Comparison of ENCODE assay signal across 14 cellular contexts in the genomic region with DNA sequence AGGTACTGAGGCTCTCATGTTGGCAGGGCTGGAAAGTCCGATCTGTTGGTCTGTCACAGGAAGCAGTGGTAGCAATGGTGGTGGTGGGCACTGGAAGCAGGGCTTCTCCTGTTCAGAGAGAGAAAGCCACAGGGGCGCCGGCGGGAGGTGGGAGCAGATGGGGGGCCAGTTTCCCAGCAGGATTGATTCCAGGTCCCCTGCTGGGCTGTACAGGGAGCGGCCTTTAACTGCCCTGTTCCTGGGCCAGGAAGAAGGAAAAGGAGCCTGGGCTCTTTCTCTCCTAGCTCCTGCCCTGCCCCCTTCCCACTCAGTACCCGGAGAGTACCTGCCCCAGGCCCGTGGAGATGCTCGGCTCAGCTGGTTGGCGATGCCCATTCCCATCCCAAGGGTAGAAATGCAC.
"Had no signal": no experiment of that assay in that cellular context is flagged by ENCODE, and none has a peak within 500 bp of the region (broad histone marks: within the 10 kb centered on the region; RNA-seq: fewer than 3 reads in every experiment).

No MANE protein-coding gene starts in this region.

- H3K9me3 Mint-ChIP-seq: activated T-cell treated with anti-CD3 and anti-CD28 coated beads, Interleukin-2, amount 50 U/mL, for 4 hours; T-helper 2 cell treated with Interferon-gamma antibody and Interleukin-4, amounts not matched to agents 5 μg/mL and 100 μg/mL, for 36 hours had no signal

- H3K36me3 Mint-ChIP-seq: activated CD8-positive, alpha-beta memory T cell treated with anti-CD3 and anti-CD28 coated beads, Interleukin-2, amount 10 ng/mL, durations not matched to agents 7 days and 5 days had no signal

- ATAC-seq: activated CD8-positive, alpha-beta memory T cell treated with anti-CD3 and anti-CD28 coated beads, Interleukin-2, amount 10 ng/mL, durations not matched to agents 7 days and 5 days; activated T-cell treated with anti-CD3 and anti-CD28 coated beads, Interleukin-2, amount 50 U/mL, for 4 hours; left cardiac atrium; right cardiac atrium had no signal

- H3K4me3 ChIP-seq: esophagus muscularis mucosa had no signal

- H3K27me3 ChIP-seq: esophagus muscularis mucosa had no signal

- H3K27ac ChIP-seq: neutrophil had no signal

- H3K36me3 ChIP-seq: esophagus muscularis mucosa, neutrophil had no signal

- DNase-seq: activated CD4-positive, alpha-beta T cell treated with anti-CD3 and anti-CD28 coated beads, Interleukin-2, amount 50 U/mL, for 4 hours; activated CD4-positive, CD25-positive, alpha-beta regulatory T cell treated with anti-CD3 and anti-CD28 coated beads, Interleukin-2, amount 50 U/mL, for 72 hours; activated CD8-positive, alpha-beta memory T cell treated with anti-CD3 and anti-CD28 coated beads, Interleukin-2, amount 10 ng/mL, durations not matched to agents 7 days and 5 days; activated T-cell treated with anti-CD3 and anti-CD28 coated beads, Interleukin-2, amount 50 U/mL, for 4 hours; aorta; hypothalamus; left cardiac atrium; mammary epithelial cell; stimulated activated CD4-positive, alpha-beta T cell treated with anti-CD3 and anti-CD28 coated beads, Interleukin-2, amount 100 ng/mL, for 24 hours; stimulated activated naive CD4-positive, alpha-beta T cell treated with Interleukin-2 at 50 U/mL for 16 hours had no signal

- H3K27ac Mint-ChIP-seq: activated CD8-positive, alpha-beta memory T cell treated with anti-CD3 and anti-CD28 coated beads, Interleukin-2, amount 10 ng/mL, durations not matched to agents 7 days and 5 days; T-helper 2 cell treated with Interferon-gamma antibody and Interleukin-4, amounts not matched to agents 5 μg/mL and 100 μg/mL, for 36 hours had no signal

- H3K4me3 Mint-ChIP-seq: activated CD8-positive, alpha-beta memory T cell treated with anti-CD3 and anti-CD28 coated beads, Interleukin-2, amount 10 ng/mL, durations not matched to agents 7 days and 5 days; activated T-cell treated with anti-CD3 and anti-CD28 coated beads, Interleukin-2, amount 50 U/mL, for 4 hours; T-helper 2 cell treated with Interferon-gamma antibody and Interleukin-4, amounts not matched to agents 5 μg/mL and 100 μg/mL, for 36 hours had no signal

- H3K9me3 ChIP-seq: esophagus muscularis mucosa, neutrophil had no signal
